Comparison of ENCODE assay signal across 21 cellular contexts in the genomic region with DNA sequence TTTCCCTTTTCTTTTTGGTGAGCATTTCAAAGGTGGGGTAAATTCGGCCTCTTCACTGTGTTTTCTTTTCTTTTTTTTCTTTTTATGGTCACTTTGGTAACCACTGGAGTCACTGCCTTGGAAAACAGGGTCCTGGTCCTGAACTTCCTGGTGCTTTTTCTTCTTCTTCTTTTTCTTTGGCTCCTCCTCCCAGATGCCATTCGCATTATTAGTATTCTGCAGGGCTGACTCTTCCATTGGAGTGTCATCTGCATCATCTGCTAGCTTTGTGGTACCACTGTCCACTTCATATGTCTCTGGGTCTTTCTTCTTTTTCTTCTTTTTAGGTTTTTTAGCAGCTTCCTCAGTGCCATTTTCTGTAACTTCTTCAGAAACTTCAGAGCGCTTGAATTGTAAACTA. TPM values are rescaled to one million over a fixed set of nuclear protein-coding genes. Genes with fewer than 3 reads are reported as not detected.
A peak's percentile ranks its signal among the peaks of the same experiment; 100 is the strongest.
DNase-seq lines count a peak whose midpoint lies in the region; ATAC-seq and TF ChIP-seq lines count a peak whose summit lies in the region.
"Had no signal": no experiment of that assay in that cellular context is flagged by ENCODE, and none has a peak within 500 bp of the region (broad histone marks: within the 10 kb centered on the region; RNA-seq: fewer than 3 reads in every experiment).

No MANE protein-coding gene starts in this region.

- H3K36me3 Mint-ChIP-seq in activated naive CD8-positive, alpha-beta T cell: peaks cover 18% of the 10 kb centered on the region
- H3K36me3 Mint-ChIP-seq in activated naive CD8-positive, alpha-beta T cell treated with anti-CD3 and anti-CD28 coated beads for 36 hours: peaks cover 15% of the 10 kb centered on the region

- H3K36me3 ChIP-seq in ascending aorta (peaks cover 6 to 22% of the 10 kb centered on the region in 2 donors), mucosa of descending colon (ENCODE audit: low read depth) (no peaks in the 10 kb centered on the region)

- no peaks in the 10 kb centered on the region for H3K9me3 ChIP-seq in ascending aorta
- no peaks in the 10 kb centered on the region for H3K9me3 ChIP-seq in mucosa of descending colon
- H3K9me3 ChIP-seq: HAP-1, Peyer's patch, SJSA1 had no signal

- no peak overlapping the region for H3K27ac ChIP-seq in ascending aorta
- H3K27ac ChIP-seq: GM23248, Peyer's patch, SJSA1 had no signal

- peaks cover 10% of the 10 kb centered on the region for H3K4me1 Mint-ChIP-seq in activated naive CD8-positive, alpha-beta T cell (ENCODE audit: low read depth)
- peaks cover 7% of the 10 kb centered on the region for H3K4me1 Mint-ChIP-seq in activated naive CD8-positive, alpha-beta T cell treated with anti-CD3 and anti-CD28 coated beads for 36 hours
- H3K4me1 Mint-ChIP-seq: B cell, CD14-positive monocyte had no signal

- no peak overlapping the region for H3K4me3 ChIP-seq in ascending aorta
- no peak overlapping the region for H3K4me3 ChIP-seq in mucosa of descending colon
- H3K4me3 ChIP-seq: GM23248, HAP-1, Peyer's patch, SJSA1 had no signal

- intact Hi-C loops in ascending aorta (cut with DNase I): no loop called here
- intact Hi-C loops in mucosa of descending colon (cut with DNase I, micrococcal nuclease): no loop called here
- intact Hi-C loops in Right ventricle myocardium superior (cut with DNase I): no loop called here

- peak overlapping the region; percentile 38 for H3K27ac Mint-ChIP-seq in activated naive CD8-positive, alpha-beta T cell
- H3K27ac Mint-ChIP-seq in activated naive CD8-positive, alpha-beta T cell treated with anti-CD3 and anti-CD28 coated beads for 36 hours: no peak overlapping the region
- H3K27ac Mint-ChIP-seq: B cell had no signal

- ATAC-seq in mucosa of descending colon (no peak), Right ventricle myocardium superior (ENCODE audit: poor library complexity) (no peak)

- no peak for DNase-seq in activated naive CD8-positive, alpha-beta T cell treated with anti-CD3 and anti-CD28 coated beads for 36 hours
- peak; percentile 37 for DNase-seq in LHCN-M2 (ENCODE audit: low read depth)
- peak; percentile 59 for DNase-seq in kidney tubule cell (ENCODE audit: low spot score)
- DNase-seq in ascending aorta (ENCODE audit: low spot score in 2 of 2): no peak
- DNase-seq in foreskin melanocyte: no peak
- DNase-seq in mucosa of descending colon: no peak
- DNase-seq in Right ventricle myocardium superior: no peak
- DNase-seq: 8988T, GM23248, KG1, NCI-H1092 treated with DMSO at 0.1 percent for 48 hours, NCI-H1436 treated with DMSO at 0.1 percent for 48 hours, NCI-H1930, NCI-H345, NCI-H524 treated with DMSO at 0.1 percent for 48 hours, Peyer's patch had no signal

- no peak for TF ChIP-seq CTCF in ascending aorta (IDR thresholded peaks at IDR 0.05)
- no peak for TF ChIP-seq CTCF in mucosa of descending colon (IDR thresholded peaks at IDR 0.05)

- H3K4me3 Mint-ChIP-seq in activated naive CD8-positive, alpha-beta T cell: no peak overlapping the region
- H3K4me3 Mint-ChIP-seq in activated naive CD8-positive, alpha-beta T cell treated with anti-CD3 and anti-CD28 coated beads for 36 hours: no peak overlapping the region
- H3K4me3 Mint-ChIP-seq: B cell, CD14-positive monocyte had no signal

- no peaks in the 10 kb centered on the region for H3K4me1 ChIP-seq in ascending aorta
- no peaks in the 10 kb centered on the region for H3K4me1 ChIP-seq in mucosa of descending colon (ENCODE audit: low read depth)
- H3K4me1 ChIP-seq: HAP-1, Peyer's patch, SJSA1 had no signal

- H3K27me3 ChIP-seq in ascending aorta: no peaks in the 10 kb centered on the region
- H3K27me3 ChIP-seq: Peyer's patch, SJSA1 had no signal

- no peaks in the 10 kb centered on the region for H3K9me3 Mint-ChIP-seq in activated naive CD8-positive, alpha-beta T cell (ENCODE audit: low read depth)
- peaks cover 2% of the 10 kb centered on the region for H3K9me3 Mint-ChIP-seq in activated naive CD8-positive, alpha-beta T cell treated with anti-CD3 and anti-CD28 coated beads for 36 hours

- H3K27me3 Mint-ChIP-seq in activated naive CD8-positive, alpha-beta T cell: no peaks in the 10 kb centered on the region
- no peaks in the 10 kb centered on the region for H3K27me3 Mint-ChIP-seq in activated naive CD8-positive, alpha-beta T cell treated with anti-CD3 and anti-CD28 coated beads for 36 hours
- H3K27me3 Mint-ChIP-seq: B cell had no signal

RNA-seq across cellular contexts. Expression of a gene that starts 10.5 kb away (rescaled TPM):
- 10 to 100 TPM; 39.0 to 40.5 TPM for total RNA-seq in activated naive CD8-positive, alpha-beta T cell treated with anti-CD3 and anti-CD28 coated beads for 36 hours
- 34.8 and 35.8 TPM in 2 replicates for total RNA-seq in LHCN-M2 (2014; rRNA removed)
- 7.1 TPM for polyA plus RNA-seq in LHCN-M2 (2012)
- 8.8 TPM for total RNA-seq in ascending aorta
- total RNA-seq in mucosa of descending colon: 10 to 100 TPM in 1 of 3 donors, 1 to 10 TPM in 2; 5.8 to 13.3 (median 7.7) TPM
- total RNA-seq in Right ventricle myocardium superior: 6.4 TPM

Comparison
In these comparisons a context has a peak if more than half of its experiments do, and no peak if none do; other contexts are left out.
1. DNase-seq: peak in LHCN-M2 (single experiment) and kidney tubule cell (single experiment); none in activated naive CD8-positive, alpha-beta T cell treated with anti-CD3 and anti-CD28 coated beads for 36 hours (single experiment), ascending aorta (0 of 2), foreskin melanocyte (single experiment), mucosa of descending colon (0 of 3) and Right ventricle myocardium superior (single experiment).